ENCODE assay signal across 12 cellular contexts in genomic region chr4:31998807-31999206, GRCh38.
"Had no signal": no experiment of that assay in that cellular context is flagged by ENCODE, and none has a peak within 500 bp of the region (broad histone marks: within the 10 kb centered on the region; RNA-seq: fewer than 3 reads in every experiment).

No MANE protein-coding gene starts in this region.

- DNase-seq: activated CD4-positive, alpha-beta memory T cell treated with anti-CD3 and anti-CD28 coated beads, Interleukin-2, amount 10 ng/mL, durations not matched to agents 7 days and 5 days; activated CD4-positive, alpha-beta T cell treated with anti-CD3 and anti-CD28 coated beads for 1 hour; activated gamma-delta T cell; activated T-cell treated with anti-CD3 and anti-CD28 coated beads, Interleukin-2, amount 50 U/mL, for 48 hours; brain microvascular endothelial cell; dermis blood vessel endothelial cell; hippocampal formation; sigmoid colon; stimulated activated naive CD8-positive, alpha-beta T cell treated with anti-CD3 and anti-CD28 coated beads, Interleukin-15, Interleukin-2, amounts not matched to agents 100 U/mL and 50 U/mL, for 24 hours; testis; uterus had no signal

- ATAC-seq: gastroesophageal sphincter; stimulated activated naive CD8-positive, alpha-beta T cell treated with anti-CD3 and anti-CD28 coated beads, Interleukin-15, Interleukin-2, amounts not matched to agents 100 U/mL and 50 U/mL, for 24 hours had no signal
